8 cellular contexts compared by ENCODE assay signal in genomic region chr17:34961093-34961911, GRCh38. TPM values are rescaled to one million over a fixed set of nuclear protein-coding genes. Genes with fewer than 3 reads are reported as not detected.
DNase-seq lines count a peak whose midpoint lies in the region; ATAC-seq, FAIRE-seq and TF ChIP-seq lines count a peak whose summit lies in the region.

TSS of gene CCT6B (minus strand) at chr17:34961460. CDS start at chr17:34961393, 67 bp downstream.
A gene with protein sequence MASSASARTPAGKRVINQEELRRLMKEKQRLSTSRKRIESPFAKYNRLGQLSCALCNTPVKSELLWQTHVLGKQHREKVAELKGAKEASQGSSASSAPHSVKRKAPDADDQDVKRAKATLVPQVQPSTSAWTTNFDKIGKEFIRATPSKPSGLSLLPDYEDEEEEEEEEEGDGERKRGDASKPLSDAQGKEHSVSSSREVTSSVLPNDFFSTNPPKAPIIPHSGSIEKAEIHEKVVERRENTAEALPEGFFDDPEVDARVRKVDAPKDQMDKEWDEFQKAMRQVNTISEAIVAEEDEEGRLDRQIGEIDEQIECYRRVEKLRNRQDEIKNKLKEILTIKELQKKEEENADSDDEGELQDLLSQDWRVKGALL (plus strand): TSS chr17:34961540. CDS start chr17:34961567, 27 bp downstream.

- peaks cover 16% of the 10 kb centered on the region for H3K36me3 Mint-ChIP-seq in memory B cell

- H3K9ac ChIP-seq in H1 (replicated peaks in 1 of 4; ENCODE audit: extremely low read depth in 1 of 4, low read depth in 3 of 4, low read length in 3 of 4) = peak within 1 kb of the TSS; percentile 85 to 95 (median 94)

- peak; percentile 93 for ATAC-seq in memory B cell (ENCODE audit: low read depth)

- H2AFZ ChIP-seq in H1 (ENCODE audit: low read length) = peak within 1 kb of the TSS; percentile 100

- peak within 1 kb of the TSS; percentile 95 for H2BK5ac ChIP-seq in H1 (ENCODE audit: low read depth, low read length)

- peak within 1 kb of the TSS; percentile 97 for H3K4me3 Mint-ChIP-seq in memory B cell

- H3K18ac ChIP-seq in H1 (ENCODE audit: extremely low read depth, low read length) = peak within 1 kb of the TSS; percentile 84

- no peaks in the 10 kb centered on the region for H3K9me3 ChIP-seq in H1 (ENCODE audit: insufficient read depth in 2 of 2, low read depth in 1 of 2, low read length in 1 of 2)

- H3K4me2 ChIP-seq in H1 (ENCODE audit: insufficient read depth in 1 of 2, low read depth in 2 of 2, low read length in 2 of 2) = peak within 1 kb of the TSS; percentile 89 to 95

- peaks cover 10% of the 10 kb centered on the region; the same call in 1 of the 2 replicates for H3K23me2 ChIP-seq in H1 (ENCODE audit: low read depth, low read length)

- H3K9me3 Mint-ChIP-seq in memory B cell = peaks cover 9% of the 10 kb centered on the region

- H3K36me3 ChIP-seq in H1 (ENCODE audit: control insufficient read depth in 2 of 4, insufficient read depth in 4 of 4, low read length in 3 of 4) = peaks cover 0 to 15% (median 7%) of the 10 kb centered on the region in 4 experiments; a peak in 2 of 8 replicates

- no peaks in the 10 kb centered on the region for H4K20me1 ChIP-seq in H1 (replicated peaks in 1 of 2; ENCODE audit: control insufficient read depth in 1 of 2, insufficient read depth in 2 of 2, low read length in 2 of 2)

- H3K4me3 ChIP-seq in H1 (ENCODE audit: extremely low read depth in 1 of 4, insufficient read depth in 2 of 4, low read depth in 3 of 4, low read length in 4 of 4) = peak within 1 kb of the TSS; percentile 83 to 99 (median 92)

- H3K79me1 ChIP-seq in H1 (ENCODE audit: low read depth, low read length) = no peaks in the 10 kb centered on the region

- no peak within 1 kb of the TSS for H2BK20ac ChIP-seq in H1 (ENCODE audit: low read length)

- H3K4ac ChIP-seq in H1 (replicated peaks; ENCODE audit: insufficient read length, low read depth, low read length) = no peak within 1 kb of the TSS

- POLR2A ChIA-PET in H1 (lab: Charles Lee; ENCODE audit: partially characterized antibody) = interaction anchor here (0.6 to 2.5 kb wide), 11 partner anchors 8 to 771 kb away, joined by 3 to 27 read pairs (median 4); partner anchors contain the start of gene LIG3

- peak within 1 kb of the TSS; percentile 27 for H3K56ac ChIP-seq in H1 (replicated peaks; ENCODE audit: insufficient read length, low read depth, low read length)

- H2BK120ac ChIP-seq in H1 (replicated peaks; ENCODE audit: low read depth, low read length) = no peak within 1 kb of the TSS

- peaks cover 0 to 2% (median 0%) of the 10 kb centered on the region in 4 experiments; a peak in 2 of 7 replicates for H3K27me3 ChIP-seq in H1 (replicated peaks in 1 of 4; ENCODE audit: control insufficient read depth in 3 of 4, extremely low read depth in 1 of 4, insufficient read depth in 3 of 4, low read length in 3 of 4)

- H3K27ac Mint-ChIP-seq in memory B cell = peak within 1 kb of the TSS; percentile 98

- no peak within 1 kb of the TSS for H3K23ac ChIP-seq in H1 (ENCODE audit: insufficient read length)

- 0 out of 7 replicates have a peak, but pooled peaks cover 0 to 3% (median under 1%) of the 10 kb centered on the region in 4 experiments for H3K4me1 ChIP-seq in H1 (replicated peaks in 1 of 4; ENCODE audit: control insufficient read depth in 3 of 4, insufficient read depth in 4 of 4, low read length in 3 of 4)

- peaks cover 0 to 20% of the 10 kb centered on the region in 2 experiments; a peak in 2 of 4 replicates for H3K79me2 ChIP-seq in H1 (ENCODE audit: control insufficient read depth in 1 of 2, insufficient read depth in 2 of 2, low read length in 2 of 2)

- no peak within 1 kb of the TSS for H3K14ac ChIP-seq in H1 (ENCODE audit: insufficient read length)

- CTCF ChIA-PET in H1 (lab: Charles Lee; ENCODE audit: partially characterized antibody) = no interaction called here

- peak within 1 kb of the TSS; percentile 18; the same call in 1 of the 2 replicates for H2AK5ac ChIP-seq in H1 (ENCODE audit: low read depth, low read length)

- no peak within 1 kb of the TSS for H4K91ac ChIP-seq in H1 (replicated peaks; ENCODE audit: insufficient read length, low read length)

- peaks cover 16% of the 10 kb centered on the region for H3K4me1 Mint-ChIP-seq in memory B cell

- TF ChIP-seq EP300 in H1 (IDR thresholded peaks at IDR 0.05; ENCODE audit: borderline replicate concordance in 1 of 2, low read depth in 2 of 2, low read length in 2 of 2) = no peak

- H4K5ac ChIP-seq in H1 (ENCODE audit: insufficient read length, low read depth, low read length) = peak within 1 kb of the TSS; percentile 72

- H3K27me3 Mint-ChIP-seq in memory B cell = no peaks in the 10 kb centered on the region

- WGBS in H1 (ENCODE audit: extremely low coverage in 1 of 2, insufficient coverage in 1 of 2, insufficient read length in 1 of 2, insufficient replicate concordance in 2 of 2, low coverage in 1 of 2, low lambda C conversion rate in 2 of 2, missing lambda C conversion rate in 1 of 2), 2 experiments = 2% methylated on average over 54 of the region's 65 CpGs; no CpG with 5 or more reads in 1 of the 2 experiments

- H2BK12ac ChIP-seq in H1 (ENCODE audit: low read depth, low read length) = peak within 1 kb of the TSS; percentile 64; the same call in 1 of the 2 replicates

- TF ChIP-seq POLR2A in H1 (IDR thresholded peaks at IDR 0.05; ENCODE audit: control extremely low read depth in 1 of 2, low read depth in 2 of 2, low read length in 2 of 2) = peak; percentile 90 to 95

- DNase-seq in COLO668 (lab: John Stamatoyannopoulos, UW; ENCODE audit: unreplicated experiment) (peak; percentile 82), GM20000 (ENCODE audit: low spot score) (peak; percentile 89), HT-29 (ENCODE audit: low spot score) (peak; percentile 99), H1 (ENCODE audit: low read depth in 1 of 2, low spot score in 2 of 2) (peak; percentile 79 to 92), memory B cell (ENCODE audit: low spot score in 2 of 2) (peak; percentile 82 to 84)
- peak; percentile 80 for DNase-seq in NK-92 treated with Interleukin-12 subunit alpha and Interleukin-12 subunit beta, amount 100 ng/mL, for 24 hours (lab: John Stamatoyannopoulos, UW)
- DNase-seq in activated CD8-positive, alpha-beta memory T cell treated with anti-CD3 and anti-CD28 coated beads for 48 hours (ENCODE audit: low read depth in 2 of 3, low spot score in 2 of 3) = peak; percentile 69
- DNase-seq in stimulated activated CD8-positive, alpha-beta memory T cell treated with anti-CD3 and anti-CD28 coated beads, Interleukin-12 subunit alpha, Interleukin-12 subunit beta, amount 100 ng/mL, for 1 hour (ENCODE audit: low read depth) = peak; percentile 83

- peak within 1 kb of the TSS; percentile 93 for H3K27ac ChIP-seq in H1 (ENCODE audit: low read depth, low read length)

- peak within 1 kb of the TSS; percentile 99 for H4K8ac ChIP-seq in H1 (ENCODE audit: extremely low read depth, insufficient read depth, low read length)

- TF ChIP-seq CTCF in GM20000 (IDR thresholded peaks at IDR 0.05; ENCODE audit: extremely low read depth, missing control alignments) = no peak
- TF ChIP-seq CTCF in H1 (IDR thresholded peaks at IDR 0.05; ENCODE audit: control extremely low read depth in 1 of 3, insufficient read depth in 1 of 3, low read depth in 1 of 3, low read length in 3 of 3) = no peak

- FAIRE-seq in H1 (lab: Jason Lieb, UNC) = peak; percentile 72

- no peak for TF ChIP-seq RAD21 in H1 (IDR thresholded peaks at IDR 0.05 in 1 of 2, conservative IDR thresholded peaks at IDR 0.05 in 1 of 2; ENCODE audit: low read depth in 2 of 2, low read length in 2 of 2)

- no peak within 1 kb of the TSS for H2BK15ac ChIP-seq in H1 (ENCODE audit: low read length)

TF ChIP-seq in H1, 55 proteins besides CTCF, POLR2A, EP300 and RAD21 (continues in another document):
- TF ChIP-seq MAX (IDR thresholded peaks at IDR 0.05) (peak; percentile 66), JUN (IDR thresholded peaks at IDR 0.05; ENCODE audit: low read depth, low read length) (no peak), SP4 (IDR thresholded peaks at IDR 0.05; ENCODE audit: low read length) (peak; percentile 59; the same call in 1 of the 2 replicates), SUZ12 (IDR thresholded peaks at IDR 0.05; ENCODE audit: low read length) (no peak), HDAC2 (IDR thresholded peaks at IDR 0.05; ENCODE audit: borderline replicate concordance in 1 of 2, low read depth in 2 of 2, low read length in 2 of 2) (peak in 1 of 2 experiments; percentile 100; a peak in 2 of 4 replicates), E2F6 (IDR thresholded peaks at IDR 0.05) (peak; percentile 46; the same call in 1 of the 2 replicates), KDM1A (IDR thresholded peaks at IDR 0.05; ENCODE audit: borderline replicate concordance, low read length) (no peak)

RNA-seq across cellular contexts. Expression of gene CCT6B, which starts in this region (rescaled TPM):
- total RNA-seq in HT-29 (2014; rRNA removed; shearing (Covaris generic)) = 0.61 and 0.76 TPM in 2 replicates
- 0.48 and 1.3 TPM in 2 replicates for total RNA-seq in H1 (2021; fragmentation: NEBNext Ultra II Directional; extraction: Animal tissue kit (Norgen Biotek cat#: 25700))
- 0.53 and 0.67 TPM in 2 replicates for polyA plus RNA-seq in H1 (2011; rRNA removed)
- polyA plus RNA-seq in H1 (2011; cell fraction: cytosol; rRNA removed) = 0.97 TPM
- polyA plus RNA-seq in H1 (2011; cell fraction: nucleus; rRNA removed) = 0.54 TPM
- 0.30 to 1.2 TPM (median 0.86 TPM) in 4 replicates for polyA plus RNA-seq in H1 (2012, experiment 1 of 2)
- polyA plus RNA-seq in H1 (2012, experiment 2 of 2) = 0.14 TPM
- 1.1 TPM for polyA plus RNA-seq in H1 (2013, experiment 1 of 2)
- polyA plus RNA-seq in H1 (2013, experiment 2 of 2) = 1.1 TPM
- polyA minus RNA-seq in H1 (2011; rRNA and poly(A)+ RNA removed) = 0.16 and 0.59 TPM in 2 replicates
- polyA minus RNA-seq in H1 (2011; cell fraction: cytosol; rRNA and poly(A)+ RNA removed) = 2.4 TPM
- polyA minus RNA-seq in H1 (2011; cell fraction: nucleus; rRNA and poly(A)+ RNA removed) = 0.80 TPM

RNA-seq across cellular contexts. Expression of the second gene that starts in this region (rescaled TPM):
- total RNA-seq in HT-29 (2014; rRNA removed; shearing (Covaris generic)) = 12.7 and 17.1 TPM in 2 replicates
- total RNA-seq in H1 (2021; fragmentation: NEBNext Ultra II Directional; extraction: Animal tissue kit (Norgen Biotek cat#: 25700)) = 18.5 and 19.9 TPM in 2 replicates
- 3.9 and 4.2 TPM in 2 replicates for polyA plus RNA-seq in H1 (2011; rRNA removed)
- 9.5 TPM for polyA plus RNA-seq in H1 (2011; cell fraction: cytosol; rRNA removed)
- 4.5 TPM for polyA plus RNA-seq in H1 (2011; cell fraction: nucleus; rRNA removed)
- polyA plus RNA-seq in H1 (2012, experiment 1 of 2) = 10.8 to 11.4 TPM (median 11.2 TPM) in 4 replicates
- 2.3 TPM for polyA plus RNA-seq in H1 (2012, experiment 2 of 2)
- polyA plus RNA-seq in H1 (2013, experiment 1 of 2) = 11.0 TPM
- polyA plus RNA-seq in H1 (2013, experiment 2 of 2) = 10.9 TPM
- polyA minus RNA-seq in H1 (2011; rRNA and poly(A)+ RNA removed) = 3.4 and 4.3 TPM in 2 replicates
- polyA minus RNA-seq in H1 (2011; cell fraction: cytosol; rRNA and poly(A)+ RNA removed) = 4.0 TPM
- 11.9 TPM for polyA minus RNA-seq in H1 (2011; cell fraction: nucleus; rRNA and poly(A)+ RNA removed)

Comparison
In these comparisons a context has a peak if more than half of its experiments do, and no peak if none do; other contexts are left out.
1. Peak in every context shown above with its lines: DNase-seq, ATAC-seq, H3K4me3 ChIP-seq and H3K27ac ChIP-seq.